ENCODE assay signal across 2 cellular contexts in the genomic region with DNA sequence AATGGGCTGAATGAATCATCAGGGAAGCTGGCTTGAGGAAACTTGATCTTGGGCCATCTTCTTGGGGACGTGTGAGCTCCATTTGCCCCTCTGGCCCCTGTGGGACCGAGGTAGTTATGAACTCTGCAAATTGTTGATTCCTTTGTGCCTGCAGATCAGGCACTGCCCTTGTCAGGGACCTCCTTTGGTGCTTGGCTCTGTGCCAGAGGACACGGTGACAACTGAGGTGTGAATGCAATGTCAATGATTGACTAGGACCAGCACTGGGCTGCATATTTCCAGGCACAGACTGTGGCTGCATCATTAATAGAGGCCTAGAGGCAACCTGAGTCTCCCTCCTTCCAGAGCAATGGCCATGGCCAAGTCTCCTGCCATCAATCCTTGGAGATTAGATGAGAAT.
TF ChIP-seq lines count a peak whose summit lies in the region.

No MANE protein-coding gene starts in this region.

TF ChIP-seq in HepG2, 621 proteins besides CTCF, POLR2A, EP300 and RAD21:
- TF ChIP-seq LCORL (IDR thresholded peaks at IDR 0.05): peak; percentile 83
- no peak for TF ChIP-seq LCORL (CRISPR knock-in tag; IDR thresholded peaks at IDR 0.05)
- TF ChIP-seq TBX2 (CRISPR knock-in tag; IDR thresholded peaks at IDR 0.05; ENCODE audit: borderline replicate concordance): peak; percentile 58
- TF ChIP-seq SALL1 (CRISPR knock-in tag; IDR thresholded peaks at IDR 0.05): peak; percentile 9; the same call in 1 of the 2 replicates
- no peak for TF ChIP-seq NAIF1 (CRISPR knock-in tag; IDR thresholded peaks at IDR 0.05; ENCODE audit: borderline replicate concordance)
- TF ChIP-seq, protein P1, sequence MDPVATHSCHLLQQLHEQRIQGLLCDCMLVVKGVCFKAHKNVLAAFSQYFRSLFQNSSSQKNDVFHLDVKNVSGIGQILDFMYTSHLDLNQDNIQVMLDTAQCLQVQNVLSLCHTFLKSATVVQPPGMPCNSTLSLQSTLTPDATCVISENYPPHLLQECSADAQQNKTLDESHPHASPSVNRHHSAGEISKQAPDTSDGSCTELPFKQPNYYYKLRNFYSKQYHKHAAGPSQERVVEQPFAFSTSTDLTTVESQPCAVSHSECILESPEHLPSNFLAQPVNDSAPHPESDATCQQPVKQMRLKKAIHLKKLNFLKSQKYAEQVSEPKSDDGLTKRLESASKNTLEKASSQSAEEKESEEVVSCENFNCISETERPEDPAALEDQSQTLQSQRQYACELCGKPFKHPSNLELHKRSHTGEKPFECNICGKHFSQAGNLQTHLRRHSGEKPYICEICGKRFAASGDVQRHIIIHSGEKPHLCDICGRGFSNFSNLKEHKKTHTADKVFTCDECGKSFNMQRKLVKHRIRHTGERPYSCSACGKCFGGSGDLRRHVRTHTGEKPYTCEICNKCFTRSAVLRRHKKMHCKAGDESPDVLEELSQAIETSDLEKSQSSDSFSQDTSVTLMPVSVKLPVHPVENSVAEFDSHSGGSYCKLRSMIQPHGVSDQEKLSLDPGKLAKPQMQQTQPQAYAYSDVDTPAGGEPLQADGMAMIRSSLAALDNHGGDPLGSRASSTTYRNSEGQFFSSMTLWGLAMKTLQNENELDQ (CRISPR knock-in tag; IDR thresholded peaks at IDR 0.05; ENCODE audit: borderline replicate concordance): no peak
- TF ChIP-seq, protein P2, sequence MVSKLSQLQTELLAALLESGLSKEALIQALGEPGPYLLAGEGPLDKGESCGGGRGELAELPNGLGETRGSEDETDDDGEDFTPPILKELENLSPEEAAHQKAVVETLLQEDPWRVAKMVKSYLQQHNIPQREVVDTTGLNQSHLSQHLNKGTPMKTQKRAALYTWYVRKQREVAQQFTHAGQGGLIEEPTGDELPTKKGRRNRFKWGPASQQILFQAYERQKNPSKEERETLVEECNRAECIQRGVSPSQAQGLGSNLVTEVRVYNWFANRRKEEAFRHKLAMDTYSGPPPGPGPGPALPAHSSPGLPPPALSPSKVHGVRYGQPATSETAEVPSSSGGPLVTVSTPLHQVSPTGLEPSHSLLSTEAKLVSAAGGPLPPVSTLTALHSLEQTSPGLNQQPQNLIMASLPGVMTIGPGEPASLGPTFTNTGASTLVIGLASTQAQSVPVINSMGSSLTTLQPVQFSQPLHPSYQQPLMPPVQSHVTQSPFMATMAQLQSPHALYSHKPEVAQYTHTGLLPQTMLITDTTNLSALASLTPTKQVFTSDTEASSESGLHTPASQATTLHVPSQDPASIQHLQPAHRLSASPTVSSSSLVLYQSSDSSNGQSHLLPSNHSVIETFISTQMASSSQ (IDR thresholded peaks at IDR 0.05; ENCODE audit: low read depth): peak; percentile 68
- TF ChIP-seq, protein P2 (CRISPR knock-in tag; IDR thresholded peaks at IDR 0.05; ENCODE audit: borderline replicate concordance): 0 out of 2 replicates have a peak, but pooled peaks have one; percentile 24
- TF ChIP-seq HES4 (CRISPR knock-in tag; IDR thresholded peaks at IDR 0.05; ENCODE audit: borderline replicate concordance): 0 out of 2 replicates have a peak, but pooled peaks have one; percentile 46
- TF ChIP-seq, protein P3, sequence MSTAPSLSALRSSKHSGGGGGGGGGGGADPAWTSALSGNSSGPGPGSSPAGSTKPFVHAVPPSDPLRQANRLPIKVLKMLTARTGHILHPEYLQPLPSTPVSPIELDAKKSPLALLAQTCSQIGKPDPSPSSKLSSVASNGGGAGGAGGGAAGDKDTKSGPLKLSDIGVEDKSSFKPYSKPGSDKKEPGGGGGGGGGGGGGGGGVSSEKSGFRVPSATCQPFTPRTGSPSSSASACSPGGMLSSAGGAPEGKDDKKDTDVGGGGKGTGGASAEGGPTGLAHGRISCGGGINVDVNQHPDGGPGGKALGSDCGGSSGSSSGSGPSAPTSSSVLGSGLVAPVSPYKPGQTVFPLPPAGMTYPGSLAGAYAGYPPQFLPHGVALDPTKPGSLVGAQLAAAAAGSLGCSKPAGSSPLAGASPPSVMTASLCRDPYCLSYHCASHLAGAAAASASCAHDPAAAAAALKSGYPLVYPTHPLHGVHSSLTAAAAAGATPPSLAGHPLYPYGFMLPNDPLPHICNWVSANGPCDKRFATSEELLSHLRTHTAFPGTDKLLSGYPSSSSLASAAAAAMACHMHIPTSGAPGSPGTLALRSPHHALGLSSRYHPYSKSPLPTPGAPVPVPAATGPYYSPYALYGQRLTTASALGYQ (CRISPR knock-in tag; IDR thresholded peaks at IDR 0.05): no peak
- TF ChIP-seq ZMAT3 (CRISPR knock-in tag; conservative IDR thresholded peaks at IDR 0.05): no peak

TF ChIP-seq in Ishikawa, 13 proteins besides CTCF, POLR2A, EP300 and RAD21:
- 0 out of 2 replicates have a peak, but pooled peaks have one; percentile 24 for TF ChIP-seq NFIC (IDR thresholded peaks at IDR 0.05)
- no peak for TF ChIP-seq TEAD4 (IDR thresholded peaks at IDR 0.05)
TF ChIP-seq in Ishikawa: peak in this region for 1.
